15 cellular contexts compared by ENCODE assay signal in the genomic region with DNA sequence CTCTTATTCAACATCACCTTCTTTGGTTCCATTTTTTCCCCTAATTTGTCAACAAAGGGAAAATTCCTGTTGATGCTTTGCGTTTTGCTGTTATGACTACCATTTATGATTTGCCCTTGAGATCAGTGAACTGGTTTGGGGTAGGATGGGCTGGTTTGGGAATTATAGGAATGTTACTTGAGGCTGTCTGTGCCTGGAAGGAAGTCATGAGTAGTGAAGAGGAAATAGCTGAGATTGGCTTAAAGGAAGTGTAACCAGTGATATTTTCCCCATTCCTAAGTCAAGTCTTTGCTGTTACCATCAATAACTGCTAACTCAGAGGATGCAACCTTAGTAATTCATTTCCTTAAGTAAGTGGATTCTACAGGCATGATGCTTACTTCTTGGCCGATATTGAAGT.
"Had no signal": no experiment of that assay in that cellular context is flagged by ENCODE, and none has a peak within 500 bp of the region (broad histone marks: within the 10 kb centered on the region; RNA-seq: fewer than 3 reads in every experiment).

No MANE protein-coding gene starts in this region.

- H3K27ac ChIP-seq: ascending aorta, transverse colon had no signal

- H3K4me1 ChIP-seq: ascending aorta, transverse colon had no signal

- H3K4me3 ChIP-seq: ascending aorta, transverse colon had no signal

- H3K9me3 ChIP-seq: ascending aorta, transverse colon had no signal

- FAIRE-seq: bronchial epithelial cell had no signal

- H3K27me3 ChIP-seq: ascending aorta, transverse colon had no signal

- DNase-seq: activated CD4-positive, alpha-beta T cell treated with anti-CD3 and anti-CD28 coated beads for 1 hour; activated CD4-positive, alpha-beta T cell treated with anti-CD3 and anti-CD28 coated beads, Interleukin-2, amount 50 U/mL, for 4 hours; activated naive CD4-positive, alpha-beta T cell treated with anti-CD3 and anti-CD28 coated beads for 36 hours; activated T-cell treated with anti-CD3 and anti-CD28 coated beads for 4 hours; hypothalamus; kidney glomerular epithelial cell; mesendoderm; posterior cingulate gyrus; stimulated activated naive CD8-positive, alpha-beta T cell treated with anti-CD3 and anti-CD28 coated beads, Interleukin-15, Interleukin-2, amounts not matched to agents 100 U/mL and 50 U/mL, for 24 hours; T-helper 1 cell; transverse colon had no signal

- ATAC-seq: esophagus mucosa; natural killer cell treated with Interleukin-12 subunit alpha and Interleukin-12 subunit beta and Interleukin-15 and Interleukin-18, amount 100 ng/mL, for 72 hours; stimulated activated naive CD8-positive, alpha-beta T cell treated with anti-CD3 and anti-CD28 coated beads, Interleukin-15, Interleukin-2, amounts not matched to agents 100 U/mL and 50 U/mL, for 24 hours had no signal

- H3K36me3 ChIP-seq: ascending aorta, transverse colon had no signal
